ENCODE assay signal across 8 cellular contexts in the genomic region with DNA sequence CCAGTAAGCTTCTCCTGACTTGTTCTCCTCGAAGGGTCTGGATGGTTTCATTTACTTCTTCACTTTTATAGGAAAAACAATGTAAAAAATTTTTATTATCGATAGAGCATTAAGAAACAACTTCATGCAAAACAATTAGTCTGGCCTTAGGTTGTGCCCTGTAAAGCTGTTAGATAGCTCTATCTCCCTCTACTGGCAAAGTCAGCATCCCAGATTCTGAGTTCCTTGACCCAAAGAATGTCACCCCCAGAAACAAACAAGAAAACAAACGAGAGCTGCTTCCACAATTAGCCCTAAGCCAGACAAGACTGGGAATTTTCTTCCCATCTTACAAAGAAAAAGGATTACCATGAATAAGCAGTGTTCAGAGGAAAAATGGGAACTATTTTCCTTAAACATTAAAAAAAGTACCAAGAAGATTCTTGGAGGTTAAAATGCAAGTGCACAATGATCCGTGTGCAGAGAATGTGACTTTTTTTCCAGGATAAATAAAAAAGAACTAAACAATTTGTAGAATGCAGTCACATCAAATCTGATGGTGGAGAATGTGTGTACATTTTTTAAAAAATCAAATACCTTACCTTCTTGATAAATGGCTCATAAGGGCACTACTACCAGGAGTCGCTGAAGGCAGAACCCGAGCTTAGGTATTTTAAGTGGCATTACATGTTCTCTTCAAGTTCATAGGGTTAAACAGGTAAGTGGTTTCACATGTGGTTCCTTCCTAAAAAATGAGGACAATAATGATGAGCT.
DNase-seq lines count a peak whose midpoint lies in the region; ATAC-seq, FAIRE-seq and TF ChIP-seq lines count a peak whose summit lies in the region.

No MANE protein-coding gene starts in this region.

- H3K4me2 ChIP-seq in GM12878 (ENCODE audit: control insufficient read depth, insufficient read depth): no peak overlapping the region

- DNase-seq in ELR (ENCODE audit: low read depth) (peak; percentile 52), LHCN-M2 (ENCODE audit: low read depth) (peak; percentile 49), GM12878 (ENCODE audit: low read depth, low spot score) (no peak), left lung (no peak)
- DNase-seq in activated CD8-positive, alpha-beta T cell treated with anti-CD3 and anti-CD28 coated beads for 36 hours: no peak
- DNase-seq in activated T-helper 1 cell treated with anti-CD3 and anti-CD28 coated beads, Interleukin-12 subunit alpha, Interleukin-12 subunit beta, Interleukin-2, Interleukin-4 antibody, amounts not matched to agents 30 ng/mL and 10 ng/mL and 1 ng/mL, durations not matched to agents 14 hours and 24 hours and 36 hours (ENCODE audit: low spot score): no peak
- no peak for DNase-seq in activated CD4-positive, alpha-beta T cell treated with anti-CD3 and anti-CD28 coated beads, Interleukin-2, amount 10 ng/mL, durations not matched to agents 7 days and 5 days
- DNase-seq in activated T-cell treated with anti-CD3 and anti-CD28 coated beads, Interleukin-2, amount 50 U/mL, for 1 hour: no peak

- H3K9me3 ChIP-seq in GM12878 (replicated peaks; ENCODE audit: control insufficient read depth, insufficient read depth, low read length): no peaks in the 10 kb centered on the region
- H3K9me3 ChIP-seq in left lung: no peaks in the 10 kb centered on the region

- no peaks in the 10 kb centered on the region for H3K27me3 ChIP-seq in GM12878 (replicated peaks in 1 of 2; ENCODE audit: control insufficient read depth in 2 of 2, insufficient read depth in 2 of 2, low read length in 1 of 2)
- H3K27me3 ChIP-seq in left lung: peaks cover 0 to 6% of the 10 kb centered on the region in 2 donors

- no peak overlapping the region for H3K27ac Mint-ChIP-seq in activated CD8-positive, alpha-beta T cell treated with anti-CD3 and anti-CD28 coated beads for 36 hours
- H3K27ac Mint-ChIP-seq in activated T-helper 1 cell treated with anti-CD3 and anti-CD28 coated beads, Interleukin-12 subunit alpha, Interleukin-12 subunit beta, Interleukin-2, Interleukin-4 antibody, amounts not matched to agents 30 ng/mL and 10 ng/mL and 1 ng/mL, durations not matched to agents 14 hours and 24 hours and 36 hours: no peak overlapping the region
- no peak overlapping the region for H3K27ac Mint-ChIP-seq in activated CD4-positive, alpha-beta T cell treated with anti-CD3 and anti-CD28 coated beads, Interleukin-2, amount 10 ng/mL, durations not matched to agents 7 days and 5 days

- no peaks in the 10 kb centered on the region for H3K4me1 Mint-ChIP-seq in activated CD8-positive, alpha-beta T cell treated with anti-CD3 and anti-CD28 coated beads for 36 hours (ENCODE audit: low read depth)
- no peaks in the 10 kb centered on the region for H3K4me1 Mint-ChIP-seq in activated T-helper 1 cell treated with anti-CD3 and anti-CD28 coated beads, Interleukin-12 subunit alpha, Interleukin-12 subunit beta, Interleukin-2, Interleukin-4 antibody, amounts not matched to agents 30 ng/mL and 10 ng/mL and 1 ng/mL, durations not matched to agents 14 hours and 24 hours and 36 hours (ENCODE audit: low read depth)
- H3K4me1 Mint-ChIP-seq in activated CD4-positive, alpha-beta T cell treated with anti-CD3 and anti-CD28 coated beads, Interleukin-2, amount 10 ng/mL, durations not matched to agents 7 days and 5 days: no peaks in the 10 kb centered on the region

- H3K27ac ChIP-seq in GM12878 (ENCODE audit: control insufficient read depth, insufficient read depth): no peak overlapping the region
- H3K27ac ChIP-seq in left lung: no peak overlapping the region

- H3K79me2 ChIP-seq in GM12878 (ENCODE audit: control insufficient read depth, insufficient read depth, low read length): no peaks in the 10 kb centered on the region

- H4K20me1 ChIP-seq in GM12878 (ENCODE audit: control insufficient read depth, insufficient read depth): no peaks in the 10 kb centered on the region

- peak; percentile 27 to 34 (median 29); a peak in 4 of 6 replicates for TF ChIP-seq CTCF in GM12878 (IDR thresholded peaks at IDR 0.05 in 2 of 3, conservative IDR thresholded peaks at IDR 0.05 in 1 of 3; ENCODE audit: control insufficient read depth in 2 of 3, extremely low read depth in 1 of 3, insufficient read depth in 1 of 3, low read depth in 3 of 3, low read length in 3 of 3)
- TF ChIP-seq CTCF in left lung (IDR thresholded peaks at IDR 0.05): peak in 1 of 2 donors; percentile 43
- TF ChIP-seq CTCF in activated CD8-positive, alpha-beta T cell treated with anti-CD3 and anti-CD28 coated beads for 36 hours (IDR thresholded peaks at IDR 0.05): no peak

- H3K4me1 ChIP-seq in GM12878 (ENCODE audit: control insufficient read depth, insufficient read depth, low read length) (no peaks in the 10 kb centered on the region), left lung (peaks cover 0 to 3% of the 10 kb centered on the region in 2 donors)

- TF ChIP-seq POLR2A in GM12878 (IDR thresholded peaks at IDR 0.05; ENCODE audit: low read depth, low read length): no peak

- no peak overlapping the region for H3K4me3 ChIP-seq in GM12878
- H3K4me3 ChIP-seq in left lung: no peak overlapping the region

- no peak overlapping the region for H3K4me3 Mint-ChIP-seq in activated CD8-positive, alpha-beta T cell treated with anti-CD3 and anti-CD28 coated beads for 36 hours
- H3K4me3 Mint-ChIP-seq in activated T-helper 1 cell treated with anti-CD3 and anti-CD28 coated beads, Interleukin-12 subunit alpha, Interleukin-12 subunit beta, Interleukin-2, Interleukin-4 antibody, amounts not matched to agents 30 ng/mL and 10 ng/mL and 1 ng/mL, durations not matched to agents 14 hours and 24 hours and 36 hours: no peak overlapping the region
- no peak overlapping the region for H3K4me3 Mint-ChIP-seq in activated CD4-positive, alpha-beta T cell treated with anti-CD3 and anti-CD28 coated beads, Interleukin-2, amount 10 ng/mL, durations not matched to agents 7 days and 5 days

- BruUV-seq in GM12878 (replicated peaks; lab: Mats Ljungman, UMichigan): no TSS peak

- 20% methylated on average over 6 of the region's 6 CpGs for WGBS in GM12878 (ENCODE audit: insufficient coverage, insufficient replicate concordance, low lambda C conversion rate, missing lambda C conversion rate)

- FAIRE-seq in GM12878 (lab: Jason Lieb, UNC): peak; percentile 7

- H3K9ac ChIP-seq in GM12878 (ENCODE audit: control insufficient read depth, insufficient read depth, low read length): no peak overlapping the region

- H3K36me3 ChIP-seq in GM12878 (ENCODE audit: control insufficient read depth in 2 of 2, insufficient read depth in 2 of 2, low read length in 1 of 2) (no peaks in the 10 kb centered on the region), left lung (no peaks in the 10 kb centered on the region)

- no peaks in the 10 kb centered on the region for H3K9me3 Mint-ChIP-seq in activated CD8-positive, alpha-beta T cell treated with anti-CD3 and anti-CD28 coated beads for 36 hours
- H3K9me3 Mint-ChIP-seq in activated T-helper 1 cell treated with anti-CD3 and anti-CD28 coated beads, Interleukin-12 subunit alpha, Interleukin-12 subunit beta, Interleukin-2, Interleukin-4 antibody, amounts not matched to agents 30 ng/mL and 10 ng/mL and 1 ng/mL, durations not matched to agents 14 hours and 24 hours and 36 hours: no peaks in the 10 kb centered on the region
- no peaks in the 10 kb centered on the region for H3K9me3 Mint-ChIP-seq in activated CD4-positive, alpha-beta T cell treated with anti-CD3 and anti-CD28 coated beads, Interleukin-2, amount 10 ng/mL, durations not matched to agents 7 days and 5 days

- no peak overlapping the region for H2AFZ ChIP-seq in GM12878 (ENCODE audit: control insufficient read depth, low read depth, low read length)

- in situ Hi-C loops in GM12878 (cut with MboI): no loop called here

- POLR2A ChIA-PET in GM12878 (lab: Charles Lee): no interaction called here
- POLR2A ChIA-PET in activated CD8-positive, alpha-beta T cell treated with anti-CD3 and anti-CD28 coated beads for 36 hours (lab: Charles Lee): no interaction called here
- POLR2A ChIA-PET in activated CD4-positive, alpha-beta T cell treated with anti-CD3 and anti-CD28 coated beads, Interleukin-2, amount 10 ng/mL, durations not matched to agents 7 days and 5 days (lab: Charles Lee): no interaction called here

- H3K36me3 Mint-ChIP-seq in activated CD8-positive, alpha-beta T cell treated with anti-CD3 and anti-CD28 coated beads for 36 hours (ENCODE audit: low read depth): no peaks in the 10 kb centered on the region
- no peaks in the 10 kb centered on the region for H3K36me3 Mint-ChIP-seq in activated T-helper 1 cell treated with anti-CD3 and anti-CD28 coated beads, Interleukin-12 subunit alpha, Interleukin-12 subunit beta, Interleukin-2, Interleukin-4 antibody, amounts not matched to agents 30 ng/mL and 10 ng/mL and 1 ng/mL, durations not matched to agents 14 hours and 24 hours and 36 hours (ENCODE audit: low read depth)
- no peaks in the 10 kb centered on the region for H3K36me3 Mint-ChIP-seq in activated CD4-positive, alpha-beta T cell treated with anti-CD3 and anti-CD28 coated beads, Interleukin-2, amount 10 ng/mL, durations not matched to agents 7 days and 5 days (ENCODE audit: low read depth)

- SMC1A ChIA-PET in GM12878 (lab: Charles Lee; ENCODE audit: uncharacterized antibody, unreplicated experiment): interaction anchor here (1.0 to 1.1 kb wide), 2 partner anchors 16 to 570 kb away, joined by 3 to 5 read pairs; no protein-coding TSS in a partner anchor

- ATAC-seq in GM12878: peak; percentile 54; the same call in 2 of the 3 replicates
- ATAC-seq in left lung: peak; percentile 77
- ATAC-seq in activated CD8-positive, alpha-beta T cell treated with anti-CD3 and anti-CD28 coated beads for 36 hours: no peak

- RAD21 ChIA-PET in GM12878 (lab: Charles Lee; ENCODE audit: unreplicated experiment): no interaction called here

- no peak for TF ChIP-seq EP300 in GM12878 (IDR thresholded peaks at IDR 0.05; ENCODE audit: borderline replicate concordance in 1 of 2, control insufficient read depth in 1 of 2, low read depth in 2 of 2, low read length in 2 of 2)

- intact Hi-C loops in GM12878 (cut with micrococcal nuclease; ENCODE audit: unreplicated experiment) (loop anchor here (5.0 kb wide), 1 partner anchor 483 kb away; no protein-coding TSS in a partner anchor), left lung (cut with DNase I) (no loop called here)
- intact Hi-C loops in activated CD8-positive, alpha-beta T cell treated with anti-CD3 and anti-CD28 coated beads for 36 hours (cut with micrococcal nuclease): no loop called here
- intact Hi-C loops in activated T-helper 1 cell treated with anti-CD3 and anti-CD28 coated beads, Interleukin-12 subunit alpha, Interleukin-12 subunit beta, Interleukin-2, Interleukin-4 antibody, amounts not matched to agents 30 ng/mL and 10 ng/mL and 1 ng/mL, durations not matched to agents 14 hours and 24 hours and 36 hours (cut with micrococcal nuclease): no loop called here

- CTCF ChIA-PET in GM12878 (lab: Yijun Ruan, JAX): interaction anchor here (1.1 to 1.8 kb wide), 4 partner anchors 9 to 570 kb away, joined by 3 to 6 read pairs (median 4); no protein-coding TSS in a partner anchor
- CTCF ChIA-PET in activated CD8-positive, alpha-beta T cell treated with anti-CD3 and anti-CD28 coated beads for 36 hours (lab: Charles Lee): interaction anchor here (0.7 to 1.5 kb wide), 2 partner anchors 9 to 305 kb away, joined by 3 to 5 read pairs; no protein-coding TSS in a partner anchor
- CTCF ChIA-PET in activated CD4-positive, alpha-beta T cell treated with anti-CD3 and anti-CD28 coated beads, Interleukin-2, amount 10 ng/mL, durations not matched to agents 7 days and 5 days (lab: Charles Lee): no interaction called here

- TF ChIP-seq RAD21 in GM12878 (IDR thresholded peaks at IDR 0.05; ENCODE audit: insufficient read depth, low read depth, low read length): 0 out of 2 replicates have a peak, but pooled peaks have one; percentile 22

- no peaks in the 10 kb centered on the region for H3K27me3 Mint-ChIP-seq in activated CD8-positive, alpha-beta T cell treated with anti-CD3 and anti-CD28 coated beads for 36 hours
- peaks cover 1% of the 10 kb centered on the region for H3K27me3 Mint-ChIP-seq in activated T-helper 1 cell treated with anti-CD3 and anti-CD28 coated beads, Interleukin-12 subunit alpha, Interleukin-12 subunit beta, Interleukin-2, Interleukin-4 antibody, amounts not matched to agents 30 ng/mL and 10 ng/mL and 1 ng/mL, durations not matched to agents 14 hours and 24 hours and 36 hours (ENCODE audit: insufficient read depth)
- no peaks in the 10 kb centered on the region for H3K27me3 Mint-ChIP-seq in activated CD4-positive, alpha-beta T cell treated with anti-CD3 and anti-CD28 coated beads, Interleukin-2, amount 10 ng/mL, durations not matched to agents 7 days and 5 days

Comparison
In these comparisons a context has a peak if more than half of its experiments do, and no peak if none do; other contexts are left out.
1. DNase-seq: peak in ELR (single experiment) and LHCN-M2 (single experiment); none in GM12878 (single experiment), left lung (0 of 2), activated CD8-positive, alpha-beta T cell treated with anti-CD3 and anti-CD28 coated beads for 36 hours (single experiment), activated T-helper 1 cell treated with anti-CD3 and anti-CD28 coated beads, Interleukin-12 subunit alpha, Interleukin-12 subunit beta, Interleukin-2, Interleukin-4 antibody, amounts not matched to agents 30 ng/mL and 10 ng/mL and 1 ng/mL, durations not matched to agents 14 hours and 24 hours and 36 hours (single experiment), activated CD4-positive, alpha-beta T cell treated with anti-CD3 and anti-CD28 coated beads, Interleukin-2, amount 10 ng/mL, durations not matched to agents 7 days and 5 days (single experiment) and activated T-cell treated with anti-CD3 and anti-CD28 coated beads, Interleukin-2, amount 50 U/mL, for 1 hour (single experiment).